ENCODE assay signal across 1 cellular context in genomic region chr9:107308461-107308860, GRCh38.
TF ChIP-seq lines count a peak whose summit lies in the region.

No MANE protein-coding gene starts in this region.

TF ChIP-seq in GM23338, 12 proteins besides CTCF, POLR2A, EP300 and RAD21 (continued from another document):
- no peak for TF ChIP-seq ZNF462 (CRISPR knock-in tag; IDR thresholded peaks at IDR 0.05)
